Comparison of ENCODE assay signal across 8 cellular contexts in genomic region chr21:23452384-23453083, GRCh38.
DNase-seq lines count a peak whose midpoint lies in the region; ATAC-seq, FAIRE-seq and TF ChIP-seq lines count a peak whose summit lies in the region.

No MANE protein-coding gene starts in this region.

- H2BK12ac ChIP-seq in H1 (ENCODE audit: low read depth, low read length), result 0 out of 2 replicates have a peak overlapping the region, but pooled peaks have one; percentile 27

- H3K4me2 ChIP-seq in H1 (ENCODE audit: insufficient read depth in 1 of 2, low read depth in 2 of 2, low read length in 2 of 2), result peak overlapping the region in 1 of 2 experiments; percentile 31; a peak in 2 of 4 replicates

- peak; percentile 89 for FAIRE-seq in H1 (lab: Jason Lieb, UNC)

- no peak overlapping the region for H3K56ac ChIP-seq in H1 (replicated peaks; ENCODE audit: insufficient read length, low read depth, low read length)

- H2BK20ac ChIP-seq in H1 (ENCODE audit: low read length), result no peak overlapping the region

- peak; percentile 49 for ATAC-seq in GM19452 (IDR thresholded peaks at IDR 0.05; ENCODE audit: unreplicated experiment)
- no peak for ATAC-seq in aorta (ENCODE audit: low FRiP score)

- TF ChIP-seq POLR2A in H1 (IDR thresholded peaks at IDR 0.05; ENCODE audit: control extremely low read depth in 1 of 2, low read depth in 2 of 2, low read length in 2 of 2) (no peak), esophagus squamous epithelium (IDR thresholded peaks at IDR 0.05) (no peak)

- H3K79me1 ChIP-seq in H1 (ENCODE audit: low read depth, low read length), result no peaks in the 10 kb centered on the region

- no peak overlapping the region for H3K18ac ChIP-seq in H1 (ENCODE audit: extremely low read depth, low read length)

- TF ChIP-seq RAD21 in H1 (IDR thresholded peaks at IDR 0.05 in 1 of 2, conservative IDR thresholded peaks at IDR 0.05 in 1 of 2; ENCODE audit: low read depth in 2 of 2, low read length in 2 of 2), result peak; percentile 81 to 85

- H2AK5ac ChIP-seq in H1 (ENCODE audit: low read depth, low read length), result no peak overlapping the region

- H4K8ac ChIP-seq in H1 (ENCODE audit: extremely low read depth, insufficient read depth, low read length), result no peak overlapping the region

- no peak overlapping the region for H3K27ac ChIP-seq in C4-2B
- no peak overlapping the region for H3K27ac ChIP-seq in H1 (ENCODE audit: low read depth, low read length)
- H3K27ac ChIP-seq in esophagus squamous epithelium, result no peak overlapping the region
- no peak overlapping the region for H3K27ac ChIP-seq in aorta (ENCODE audit: low read depth in 1 of 2, low read length in 2 of 2)

- no peak overlapping the region for H3K9ac ChIP-seq in H1 (replicated peaks in 1 of 4; ENCODE audit: extremely low read depth in 1 of 4, low read depth in 3 of 4, low read length in 3 of 4)

- no peak overlapping the region for H4K5ac ChIP-seq in H1 (ENCODE audit: insufficient read length, low read depth, low read length)

- no peaks in the 10 kb centered on the region for H4K20me1 ChIP-seq in H1 (replicated peaks in 1 of 2; ENCODE audit: control insufficient read depth in 1 of 2, insufficient read depth in 2 of 2, low read length in 2 of 2)

- intact Hi-C loops in esophagus squamous epithelium (cut with DNase I) (no loop called here), aorta (cut with DNase I) (no loop called here)

- H2BK120ac ChIP-seq in H1 (replicated peaks; ENCODE audit: low read depth, low read length), result no peak overlapping the region

- CTCF ChIA-PET in H1 (lab: Charles Lee; ENCODE audit: partially characterized antibody), result interaction anchor here (0.7 to 1.5 kb wide), 8 partner anchors 12 to 324 kb away, joined by 3 to 4 read pairs (median 3); no protein-coding TSS in a partner anchor

- H3K27me3 ChIP-seq in H1 (replicated peaks in 1 of 4; ENCODE audit: control insufficient read depth in 3 of 4, extremely low read depth in 1 of 4, insufficient read depth in 3 of 4, low read length in 3 of 4) (no peaks in the 10 kb centered on the region), esophagus squamous epithelium (no peaks in the 10 kb centered on the region), aorta (ENCODE audit: control insufficient read depth in 1 of 2, insufficient read depth in 2 of 2, low read length in 1 of 2) (no peaks in the 10 kb centered on the region)

- no peak overlapping the region for H2BK5ac ChIP-seq in H1 (ENCODE audit: low read depth, low read length)

- POLR2A ChIA-PET in H1 (lab: Charles Lee; ENCODE audit: partially characterized antibody), result no interaction called here

- H3K36me3 ChIP-seq in H1 (ENCODE audit: control insufficient read depth in 2 of 4, insufficient read depth in 4 of 4, low read length in 3 of 4), result no peaks in the 10 kb centered on the region
- H3K36me3 ChIP-seq in esophagus squamous epithelium, result no peaks in the 10 kb centered on the region
- H3K36me3 ChIP-seq in aorta (ENCODE audit: control insufficient read depth in 1 of 2, insufficient read depth in 2 of 2, low read length in 1 of 2), result no peaks in the 10 kb centered on the region

- H3K4me3 ChIP-seq in H1 (ENCODE audit: extremely low read depth in 1 of 4, insufficient read depth in 2 of 4, low read depth in 3 of 4, low read length in 4 of 4), result no peak overlapping the region; a peak in 1 of 8 replicates
- no peak overlapping the region for H3K4me3 ChIP-seq in esophagus squamous epithelium
- no peak overlapping the region for H3K4me3 ChIP-seq in aorta (ENCODE audit: low read length in 2 of 2)

- TF ChIP-seq CTCF in C4-2B (conservative IDR thresholded peaks at IDR 0.05) (peak; percentile 21), H1 (IDR thresholded peaks at IDR 0.05; ENCODE audit: control extremely low read depth in 1 of 3, insufficient read depth in 1 of 3, low read depth in 1 of 3, low read length in 3 of 3) (peak; percentile 67 to 76 (median 76)), esophagus squamous epithelium (IDR thresholded peaks at IDR 0.05) (no peak)

- H2BK15ac ChIP-seq in H1 (ENCODE audit: low read length), result no peak overlapping the region

- 54% methylated on average over 19 of the region's 19 CpGs; no CpG with 5 or more reads in 1 of the 2 experiments for WGBS in H1 (ENCODE audit: extremely low coverage in 1 of 2, insufficient coverage in 1 of 2, insufficient read length in 1 of 2, insufficient replicate concordance in 2 of 2, low coverage in 1 of 2, low lambda C conversion rate in 2 of 2, missing lambda C conversion rate in 1 of 2), 2 experiments
- 52 to 63% methylated on average over 15 to 19 of the region's 19 CpGs for WGBS in esophagus squamous epithelium, 2 donors
- WGBS in aorta, 2 donors, result 45 to 48% methylated on average over 19 of the region's 19 CpGs

- no peak for TF ChIP-seq EP300 in H1 (IDR thresholded peaks at IDR 0.05; ENCODE audit: borderline replicate concordance in 1 of 2, low read depth in 2 of 2, low read length in 2 of 2)

- no peaks in the 10 kb centered on the region for H3K79me2 ChIP-seq in H1 (ENCODE audit: control insufficient read depth in 1 of 2, insufficient read depth in 2 of 2, low read length in 2 of 2)

- no peak overlapping the region for H3K23ac ChIP-seq in H1 (ENCODE audit: insufficient read length)

- peak overlapping the region; percentile 96 for H2AFZ ChIP-seq in H1 (ENCODE audit: low read length)

- peak; percentile 33 for DNase-seq in HT1080 (ENCODE audit: low read depth)
- DNase-seq in H1 (ENCODE audit: low read depth in 1 of 2, low spot score in 2 of 2), result peak; percentile 54 to 66
- DNase-seq in esophagus squamous epithelium (lab: John Stamatoyannopoulos, UW), result no peak
- DNase-seq in aorta, result no peak
- no peak for DNase-seq in GM03348 (ENCODE audit: low spot score)
- DNase-seq in LoVo (ENCODE audit: low spot score), result no peak

- H3K14ac ChIP-seq in H1 (ENCODE audit: insufficient read length), result no peak overlapping the region

- no peaks in the 10 kb centered on the region for H3K23me2 ChIP-seq in H1 (ENCODE audit: low read depth, low read length)

- H4K91ac ChIP-seq in H1 (replicated peaks; ENCODE audit: insufficient read length, low read length), result no peak overlapping the region

- H3K4ac ChIP-seq in H1 (replicated peaks; ENCODE audit: insufficient read length, low read depth, low read length), result no peak overlapping the region

- H3K4me1 ChIP-seq in H1 (replicated peaks in 1 of 4; ENCODE audit: control insufficient read depth in 3 of 4, insufficient read depth in 4 of 4, low read length in 3 of 4), result no peaks in the 10 kb centered on the region
- H3K4me1 ChIP-seq in esophagus squamous epithelium, result no peaks in the 10 kb centered on the region
- H3K4me1 ChIP-seq in aorta (ENCODE audit: control insufficient read depth in 1 of 2, insufficient read depth in 2 of 2, low read length in 2 of 2), result no peaks in the 10 kb centered on the region

- H3K9me3 ChIP-seq in H1 (ENCODE audit: insufficient read depth in 2 of 2, low read depth in 1 of 2, low read length in 1 of 2) (no peaks in the 10 kb centered on the region), esophagus squamous epithelium (no peaks in the 10 kb centered on the region), aorta (ENCODE audit: control insufficient read depth, low read length) (no peaks in the 10 kb centered on the region)

TF ChIP-seq in H1, 55 proteins besides CTCF, POLR2A, EP300 and RAD21:
- TF ChIP-seq BRCA1 (IDR thresholded peaks at IDR 0.05; ENCODE audit: low read depth, low read length) (no peak), TBP (IDR thresholded peaks at IDR 0.05; ENCODE audit: low read depth, low read length) (peak; percentile 32; the same call in 1 of the 2 replicates), BACH1 (IDR thresholded peaks at IDR 0.05; ENCODE audit: low read length) (no peak)
TF ChIP-seq in H1: peak in this region for 1.

Comparison
In these comparisons a context has a peak if more than half of its experiments do, and no peak if none do; other contexts are left out.
1. CTCF ChIP-seq: peak in C4-2B (single experiment) and H1 (3 of 3); none in esophagus squamous epithelium (0 of 6).
2. DNase-seq: peak in HT1080 (single experiment) and H1 (2 of 2); none in esophagus squamous epithelium (single experiment), aorta (0 of 2), GM03348 (single experiment) and LoVo (single experiment).